In genomic region chr9:31837211-31837610, GRCh38 we compare ENCODE assay signal across 28 cellular contexts.
"Had no signal": no experiment of that assay in that cellular context is flagged by ENCODE, and none has a peak within 500 bp of the region (broad histone marks: within the 10 kb centered on the region; RNA-seq: fewer than 3 reads in every experiment).

No MANE protein-coding gene starts in this region.

- H3K4me1 ChIP-seq: adrenal gland, ascending aorta, body of pancreas, breast epithelium, colonic mucosa had no signal

- H3K27me3 ChIP-seq: adrenal gland, ascending aorta, body of pancreas, brain microvascular endothelial cell, breast epithelium, cardiac muscle cell, colonic mucosa had no signal

- H3K27ac ChIP-seq: adrenal gland, ascending aorta, body of pancreas, brain microvascular endothelial cell, breast epithelium, cardiac muscle cell, colonic mucosa had no signal

- H3K9me3 ChIP-seq: adrenal gland, ascending aorta, body of pancreas, breast epithelium, colonic mucosa had no signal

- DNase-seq: activated effector memory CD4-positive, alpha-beta T cell treated with anti-CD3 and anti-CD28 coated beads, Interleukin-2, amount 50 U/mL, for 16 hours; activated effector memory CD4-positive, alpha-beta T cell treated with Interleukin-2 at 50 U/mL for 16 hours; activated gamma-delta T cell; activated gamma-delta T cell treated with Interleukin-2 at 50 U/mL for 16 hours; activated naive CD4-positive, alpha-beta T cell; activated naive CD4-positive, alpha-beta T cell treated with anti-CD3 and anti-CD28 coated beads for 36 hours; activated naive CD4-positive, alpha-beta T cell treated with anti-CD3 and anti-CD28 coated beads, Interleukin-2, amount 10 ng/mL, durations not matched to agents 7 days and 5 days; activated naive CD4-positive, alpha-beta T cell treated with anti-CD3 and anti-CD28 coated beads, Interleukin-2, amount 50 U/mL, for 16 hours; activated naive CD4-positive, alpha-beta T cell treated with Interleukin-2 at 50 U/mL for 16 hours; activated naive CD8-positive, alpha-beta T cell treated with anti-CD3 and anti-CD28 coated beads for 36 hours; activated naive CD8-positive, alpha-beta T cell treated with anti-CD3 and anti-CD28 coated beads, Interleukin-2, amount 10 ng/mL, durations not matched to agents 7 days and 5 days; activated naive CD8-positive, alpha-beta T cell treated with anti-CD3 and anti-CD28 coated beads, Interleukin-2, amount 50 U/mL, for 24 hours; activated T-cell treated with anti-CD3 and anti-CD28 coated beads, Interleukin-2, amount 50 U/mL, for 48 hours; activated T-cell treated with anti-CD3 and anti-CD28 coated beads, Interleukin-2, amount 50 U/mL, for 72 hours; adrenal gland; amniotic stem cell; amygdala; anterior cingulate cortex; aorta; body of pancreas; brain microvascular endothelial cell; caudate nucleus; central memory CD4-positive, alpha-beta T cell; cerebellar nuclear complex; colonic mucosa had no signal

- H3K36me3 ChIP-seq: adrenal gland, ascending aorta, brain microvascular endothelial cell, breast epithelium, cardiac muscle cell, colonic mucosa had no signal

- H3K4me3 ChIP-seq: adrenal gland, ascending aorta, body of pancreas, breast epithelium, cardiac muscle cell, colonic mucosa had no signal
